Comparison of ENCODE assay signal across 23 cellular contexts in genomic region chr6:37309692-37310091, GRCh38. TPM values are rescaled to one million over a fixed set of nuclear protein-coding genes. Genes with fewer than 3 reads are reported as not detected.
"Had no signal": no experiment of that assay in that cellular context is flagged by ENCODE, and none has a peak within 500 bp of the region (broad histone marks: within the 10 kb centered on the region; RNA-seq: fewer than 3 reads in every experiment).

No MANE protein-coding gene starts in this region.

- FAIRE-seq: keratinocyte had no signal

- ATAC-seq: esophagus mucosa; gastrocnemius medialis; left lobe of liver; mucosa of descending colon; sciatic nerve; stimulated activated memory B cell treated with anti-CD40 and anti-IgM and Interleukin-4, amounts not matched to agents 10 μg/mL and 1 μg/mL and 100 μg/mL, for 72 hours; stimulated activated naive CD8-positive, alpha-beta T cell treated with anti-CD3 and anti-CD28 coated beads, Interleukin-15, Interleukin-2, amounts not matched to agents 100 U/mL and 50 U/mL, for 24 hours had no signal

- DNase-seq: dorsolateral prefrontal cortex; effector CD8-positive, alpha-beta T cell; endodermal cell; foreskin fibroblast; gastrocnemius medialis; head of caudate nucleus; mucosa of descending colon; naive B cell; stimulated activated CD4-positive, alpha-beta T cell treated with anti-CD3 and anti-CD28 coated beads, Interleukin-2, amount 100 ng/mL, for 24 hours; stimulated activated CD4-positive, alpha-beta T cell treated with anti-CD3 and anti-CD28 coated beads, Interleukin-4, amount 100 ng/mL, for 24 hours; stimulated activated naive CD8-positive, alpha-beta T cell treated with anti-CD3 and anti-CD28 coated beads, Interleukin-15, Interleukin-2, amounts not matched to agents 100 U/mL and 50 U/mL, for 24 hours; substantia nigra; testis; tibial artery had no signal

- H3K4me1 ChIP-seq: neural progenitor cell, prostate gland had no signal

- H3K27me3 ChIP-seq: dorsolateral prefrontal cortex, gastrocnemius medialis, neural progenitor cell, right atrium auricular region, testis, tibial artery had no signal

- H3K4me3 ChIP-seq: dorsolateral prefrontal cortex, gastrocnemius medialis, mucosa of descending colon, neural progenitor cell, prostate gland, right atrium auricular region, testis, tibial artery had no signal

- H3K9me3 ChIP-seq: gastrocnemius medialis, mucosa of descending colon, prostate gland, right atrium auricular region, testis, tibial artery had no signal

- H3K36me3 ChIP-seq: neural progenitor cell, prostate gland had no signal

- H3K27ac ChIP-seq: dorsolateral prefrontal cortex, epithelial cell of prostate, gastrocnemius medialis, neural progenitor cell, prostate gland, right atrium auricular region, testis had no signal

RNA-seq across cellular contexts. Expression of gene TMEM217, which starts 51.7 kb away (rescaled TPM):
- total RNA-seq: left lobe of liver had no signal
